ENCODE assay signal across 15 cellular contexts in the genomic region with DNA sequence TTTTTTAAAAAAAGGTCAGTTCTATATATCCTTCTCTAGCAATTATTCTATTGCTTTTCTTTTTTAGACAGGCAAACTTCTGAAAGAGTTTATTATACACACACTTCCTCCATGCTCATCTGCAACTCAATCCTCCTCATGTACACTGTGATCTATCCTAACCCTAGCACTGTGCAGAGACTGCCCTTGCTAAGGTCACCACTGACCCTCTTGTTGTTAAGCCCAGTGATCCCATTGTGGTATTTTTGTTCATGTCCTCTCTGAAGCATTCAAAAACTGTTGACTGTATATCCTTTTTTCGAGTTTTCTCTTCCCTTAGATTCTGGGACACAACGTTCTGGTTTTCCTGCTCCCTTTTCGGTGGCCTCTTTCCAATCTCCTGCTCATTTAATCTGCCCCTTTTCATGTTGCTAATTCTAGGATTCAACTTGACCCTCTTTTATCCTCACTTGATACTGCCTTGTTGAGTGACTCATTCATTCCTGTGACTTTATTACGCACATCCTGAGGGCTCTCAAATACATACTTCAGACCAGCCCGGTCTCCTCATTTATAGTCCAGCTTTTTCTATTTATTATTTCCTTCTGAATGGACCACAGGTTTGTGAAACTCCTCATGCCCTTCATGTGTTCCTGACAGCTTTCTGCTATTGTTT. TPM values are rescaled to one million over a fixed set of nuclear protein-coding genes. Genes with fewer than 3 reads are reported as not detected.
DNase-seq lines count a peak whose midpoint lies in the region; TF ChIP-seq lines count a peak whose summit lies in the region.
"Had no signal": no experiment of that assay in that cellular context is flagged by ENCODE, and none has a peak within 500 bp of the region (broad histone marks: within the 10 kb centered on the region; RNA-seq: fewer than 3 reads in every experiment).

No MANE protein-coding gene starts in this region.

- DNase-seq in NCI-H510A treated with DMSO at 0.1 percent for 48 hours (lab: John Stamatoyannopoulos, UW): peak; percentile 37
- no peak for DNase-seq in NCI-H510A (lab: John Stamatoyannopoulos, UW)
- DNase-seq in astrocyte of the spinal cord (ENCODE audit: low read depth, low spot score): peak; percentile 34
- DNase-seq in kidney tubule cell (ENCODE audit: low spot score): peak; percentile 4
- DNase-seq in stromal cell of bone marrow (ENCODE audit: low read depth): peak; percentile 4
- DNase-seq in Peyer's patch: no peak
- DNase-seq in WERI-Rb-1: no peak
- no peak for DNase-seq in hypothalamus (lab: John Stamatoyannopoulos, UW)
- DNase-seq: activated CD4-positive, alpha-beta T cell treated with anti-CD3 and anti-CD28 coated beads, Interleukin-2, amount 10 ng/mL, durations not matched to agents 7 days and 5 days; immature natural killer cell; naive thymus-derived CD8-positive, alpha-beta T cell; stimulated activated CD4-positive, alpha-beta T cell treated with anti-CD3 and anti-CD28 coated beads, Interleukin-12 subunit alpha, Interleukin-12 subunit beta, amount 100 ng/mL, for 4 hours; T-helper 1 cell; upper lobe of left lung had no signal

- H3K27me3 ChIP-seq in Peyer's patch: no peaks in the 10 kb centered on the region
- H3K27me3 ChIP-seq in WERI-Rb-1 (ENCODE audit: insufficient read depth, low read depth, severe bottlenecking): no peaks in the 10 kb centered on the region
- H3K27me3 ChIP-seq: cardiac muscle cell, upper lobe of left lung had no signal

- H3K27ac ChIP-seq in Peyer's patch (no peak overlapping the region), WERI-Rb-1 (no peak overlapping the region)
- H3K27ac ChIP-seq: cardiac muscle cell had no signal

- H3K9me3 ChIP-seq in Peyer's patch (no peaks in the 10 kb centered on the region), WERI-Rb-1 (ENCODE audit: severe bottlenecking) (no peaks in the 10 kb centered on the region)
- H3K9me3 ChIP-seq: upper lobe of left lung had no signal

- no peaks in the 10 kb centered on the region for H3K4me1 ChIP-seq in Peyer's patch

- TF ChIP-seq POLR2A in Peyer's patch (IDR thresholded peaks at IDR 0.05): no peak

- H3K4me3 ChIP-seq in astrocyte of the spinal cord (ENCODE audit: low read depth, low read length) (no peak overlapping the region), Peyer's patch (no peak overlapping the region), WERI-Rb-1 (ENCODE audit: low read depth, low read length) (no peak overlapping the region)
- H3K4me3 ChIP-seq: cardiac muscle cell, upper lobe of left lung had no signal

- TF ChIP-seq CTCF in astrocyte of the spinal cord (IDR thresholded peaks at IDR 0.05; ENCODE audit: low read depth, low read length) (no peak), Peyer's patch (IDR thresholded peaks at IDR 0.05) (no peak), WERI-Rb-1 (IDR thresholded peaks at IDR 0.05; ENCODE audit: low read depth, low read length) (no peak)

- in situ Hi-C loops in astrocyte of the spinal cord (cut with HindIII; ENCODE audit: low sequenced_read_pairs): no loop called here

- H3K36me3 ChIP-seq in Peyer's patch (no peaks in the 10 kb centered on the region), WERI-Rb-1 (no peaks in the 10 kb centered on the region)
- H3K36me3 ChIP-seq: cardiac muscle cell, upper lobe of left lung had no signal

RNA-seq across cellular contexts. Expression of gene PTPRB, which starts 53.9 kb away (rescaled TPM):
- 10 to 100 TPM; 10.5 to 38.8 (median 30.5) TPM for total RNA-seq in Peyer's patch
- total RNA-seq: activated CD4-positive, alpha-beta T cell treated with anti-CD3 and anti-CD28 coated beads, Interleukin-2, amount 10 ng/mL, durations not matched to agents 7 days and 5 days; naive thymus-derived CD8-positive, alpha-beta T cell had no signal

Comparison
In these comparisons a context has a peak if more than half of its experiments do, and no peak if none do; other contexts are left out.
1. DNase-seq: peak in NCI-H510A treated with DMSO at 0.1 percent for 48 hours (single experiment), astrocyte of the spinal cord (single experiment), kidney tubule cell (single experiment) and stromal cell of bone marrow (single experiment); none in NCI-H510A (single experiment), Peyer's patch (0 of 3), WERI-Rb-1 (single experiment) and hypothalamus (0 of 51).